In the genomic region with DNA sequence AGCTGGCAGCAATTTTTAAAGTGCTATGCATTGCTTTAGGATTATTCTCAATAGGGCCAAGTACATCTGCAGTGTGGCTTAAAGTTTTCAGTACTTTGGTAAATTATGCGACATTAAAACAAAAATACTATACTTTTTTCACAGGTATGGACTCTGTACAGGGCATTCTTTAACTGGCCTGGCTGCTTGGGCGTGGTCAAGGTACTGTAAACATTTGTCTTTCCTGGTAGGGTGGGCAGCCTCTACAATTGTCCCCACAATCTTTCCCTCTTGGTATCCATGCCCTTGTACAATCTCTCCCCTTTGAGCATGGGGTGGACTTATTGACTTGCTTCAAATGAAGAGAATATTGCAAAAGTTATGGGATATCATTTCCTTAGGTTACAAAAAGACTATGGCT, we compare ENCODE assay signal across 18 cellular contexts.
"Had no signal": no experiment of that assay in that cellular context is flagged by ENCODE, and none has a peak within 500 bp of the region (broad histone marks: within the 10 kb centered on the region; RNA-seq: fewer than 3 reads in every experiment).

No MANE protein-coding gene starts in this region.

- H3K27me3 Mint-ChIP-seq: activated naive CD4-positive, alpha-beta T cell treated with anti-CD3 and anti-CD28 coated beads, Interleukin-2, amount 50 U/mL, for 24 hours; activated T-cell treated with anti-CD3 and anti-CD28 coated beads, Interleukin-2, amount 50 U/mL, for 24 hours had no signal

- DNase-seq: activated CD4-positive, alpha-beta T cell treated with anti-CD3 and anti-CD28 coated beads for 1 hour; activated CD4-positive, alpha-beta T cell treated with anti-CD3 and anti-CD28 coated beads, Interleukin-2, amount 10 ng/mL, durations not matched to agents 24 days and 14 days; activated CD4-positive, alpha-beta T cell treated with anti-CD3 and anti-CD28 coated beads, Interleukin-2, amount 50 U/mL, for 48 hours; activated CD8-positive, alpha-beta memory T cell treated with anti-CD3 and anti-CD28 coated beads, Interleukin-2, amount 10 ng/mL, durations not matched to agents 7 days and 5 days; activated effector memory CD4-positive, alpha-beta T cell treated with Interleukin-2 at 50 U/mL for 16 hours; activated T-cell treated with anti-CD3 and anti-CD28 coated beads, Interleukin-2, amount 50 U/mL, for 24 hours; aorta; central memory CD4-positive, alpha-beta T cell; KBM-7; NCI-H1092; NCI-H2227 treated with DMSO at 0.1 percent for 48 hours; SIG-M5; T-helper 17 cell; T-helper 9 cell had no signal

- FAIRE-seq: bronchial epithelial cell had no signal

- H3K4me3 Mint-ChIP-seq: activated CD8-positive, alpha-beta memory T cell treated with anti-CD3 and anti-CD28 coated beads, Interleukin-2, amount 10 ng/mL, durations not matched to agents 7 days and 5 days; activated T-cell treated with anti-CD3 and anti-CD28 coated beads, Interleukin-2, amount 50 U/mL, for 24 hours; WTC11 had no signal

- H3K36me3 Mint-ChIP-seq: activated CD8-positive, alpha-beta memory T cell treated with anti-CD3 and anti-CD28 coated beads, Interleukin-2, amount 10 ng/mL, durations not matched to agents 7 days and 5 days; activated naive CD4-positive, alpha-beta T cell treated with anti-CD3 and anti-CD28 coated beads, Interleukin-2, amount 50 U/mL, for 24 hours had no signal

- H3K9me3 Mint-ChIP-seq: activated CD4-positive, alpha-beta T cell treated with anti-CD3 and anti-CD28 coated beads, Interleukin-2, amount 10 ng/mL, durations not matched to agents 24 days and 14 days; activated naive CD4-positive, alpha-beta T cell treated with anti-CD3 and anti-CD28 coated beads, Interleukin-2, amount 50 U/mL, for 24 hours; activated T-cell treated with anti-CD3 and anti-CD28 coated beads, Interleukin-2, amount 50 U/mL, for 24 hours; activated T-helper 1 cell treated with anti-CD3 and anti-CD28 coated beads, Interleukin-12 subunit alpha, Interleukin-12 subunit beta, Interleukin-2, Interleukin-4 antibody, amounts not matched to agents 30 ng/mL and 10 ng/mL and 1 ng/mL, durations not matched to agents 14 hours and 24 hours and 36 hours had no signal

- H3K27ac Mint-ChIP-seq: activated CD4-positive, alpha-beta T cell treated with anti-CD3 and anti-CD28 coated beads, Interleukin-2, amount 10 ng/mL, durations not matched to agents 24 days and 14 days; activated CD8-positive, alpha-beta memory T cell treated with anti-CD3 and anti-CD28 coated beads, Interleukin-2, amount 10 ng/mL, durations not matched to agents 7 days and 5 days; WTC11 had no signal
